Comparison of ENCODE assay signal across 19 cellular contexts in the genomic region with DNA sequence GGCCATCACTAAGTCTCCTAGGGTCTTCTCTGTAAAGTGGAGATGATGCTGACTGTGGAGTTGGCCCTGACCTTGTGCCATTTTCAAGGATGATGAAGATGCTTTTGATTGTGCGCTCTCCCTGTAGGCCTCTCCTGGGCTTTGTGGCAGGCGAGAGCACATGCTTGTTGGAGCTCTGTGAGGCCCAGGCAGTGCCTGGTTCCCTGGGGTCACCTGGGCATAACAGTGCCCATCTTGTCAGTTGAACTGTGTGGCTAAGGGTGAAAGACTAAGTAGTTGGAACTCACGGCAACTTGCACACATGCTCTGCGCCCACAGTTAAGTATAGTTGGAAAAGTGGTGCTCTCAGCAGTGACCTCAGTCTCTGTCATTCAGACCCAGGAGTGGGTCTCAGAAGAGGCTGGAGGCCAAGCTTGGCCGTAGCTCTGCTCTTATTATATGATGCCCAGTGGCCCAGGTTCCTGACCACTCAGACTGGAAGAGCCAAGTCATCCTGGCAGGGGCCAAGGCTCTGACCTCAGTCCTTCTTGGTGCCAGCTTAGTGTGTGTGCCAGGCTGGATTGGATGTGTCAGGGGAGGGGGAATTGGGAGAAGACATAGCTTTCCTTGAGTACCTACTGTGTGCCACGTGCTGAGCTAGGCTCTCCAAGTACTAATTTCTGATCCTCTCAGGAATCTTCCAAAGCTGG.
DNase-seq lines count a peak whose midpoint lies in the region; ATAC-seq, FAIRE-seq and TF ChIP-seq lines count a peak whose summit lies in the region.
"Had no signal": no experiment of that assay in that cellular context is flagged by ENCODE, and none has a peak within 500 bp of the region (broad histone marks: within the 10 kb centered on the region; RNA-seq: fewer than 3 reads in every experiment).

No MANE protein-coding gene starts in this region.

- WGBS in heart right ventricle, 2 donors = 88 to 90% methylated on average over 6 of the region's 6 CpGs

- no peak overlapping the region for H3K4me3 ChIP-seq in heart right ventricle
- H3K4me3 ChIP-seq: Peyer's patch had no signal

- ATAC-seq in left ventricle myocardium superior (peak; percentile 9), heart right ventricle (no peak)
- no peak for ATAC-seq in activated CD8-positive, alpha-beta memory T cell treated with anti-CD3 and anti-CD28 coated beads, Interleukin-2, amount 10 ng/mL, durations not matched to agents 7 days and 5 days

- H3K27ac Mint-ChIP-seq in activated CD8-positive, alpha-beta memory T cell treated with anti-CD3 and anti-CD28 coated beads, Interleukin-2, amount 10 ng/mL, durations not matched to agents 7 days and 5 days = no peak overlapping the region
- H3K27ac Mint-ChIP-seq: B cell had no signal

- H3K9me3 Mint-ChIP-seq in activated CD8-positive, alpha-beta memory T cell treated with anti-CD3 and anti-CD28 coated beads, Interleukin-2, amount 10 ng/mL, durations not matched to agents 7 days and 5 days (ENCODE audit: low read depth) = no peaks in the 10 kb centered on the region
- H3K9me3 Mint-ChIP-seq: CD4-positive, alpha-beta memory T cell had no signal

- no peaks in the 10 kb centered on the region for H3K27me3 ChIP-seq in heart right ventricle
- H3K27me3 ChIP-seq: Peyer's patch had no signal

- H3K9me3 ChIP-seq in heart right ventricle = no peaks in the 10 kb centered on the region
- H3K9me3 ChIP-seq: Peyer's patch had no signal

- H3K4me1 Mint-ChIP-seq in activated CD8-positive, alpha-beta memory T cell treated with anti-CD3 and anti-CD28 coated beads, Interleukin-2, amount 10 ng/mL, durations not matched to agents 7 days and 5 days = no peaks in the 10 kb centered on the region
- H3K4me1 Mint-ChIP-seq: B cell had no signal

- no peak for TF ChIP-seq CTCF in heart right ventricle (IDR thresholded peaks at IDR 0.05)

- CTCF ChIA-PET in activated CD8-positive, alpha-beta memory T cell treated with anti-CD3 and anti-CD28 coated beads, Interleukin-2, amount 10 ng/mL, durations not matched to agents 7 days and 5 days (lab: Charles Lee) = no interaction called here

- peaks cover 0 to 48% (median 20%) of the 10 kb centered on the region in 9 donors for H3K4me1 ChIP-seq in heart right ventricle
- H3K4me1 ChIP-seq: Peyer's patch had no signal

- H3K27me3 Mint-ChIP-seq in activated CD8-positive, alpha-beta memory T cell treated with anti-CD3 and anti-CD28 coated beads, Interleukin-2, amount 10 ng/mL, durations not matched to agents 7 days and 5 days = no peaks in the 10 kb centered on the region
- H3K27me3 Mint-ChIP-seq: B cell; CD4-positive, alpha-beta memory T cell had no signal

- no peak for DNase-seq in left ventricle myocardium superior
- no peak for DNase-seq in heart right ventricle
- DNase-seq in activated CD8-positive, alpha-beta memory T cell treated with anti-CD3 and anti-CD28 coated beads, Interleukin-2, amount 10 ng/mL, durations not matched to agents 7 days and 5 days = peak; percentile 16
- peak; percentile 37 for DNase-seq in medulla oblongata (ENCODE audit: extremely low spot score)
- DNase-seq in ureter (ENCODE audit: low spot score) = peak; percentile 36
- DNase-seq in frontal cortex (ENCODE audit: low spot score in 2 of 2) = no peak
- DNase-seq in posterior vena cava (ENCODE audit: low spot score) = no peak
- DNase-seq in NCI-H187 treated with DMSO at 0.1 percent for 48 hours (lab: John Stamatoyannopoulos, UW) = no peak
- DNase-seq: ACHN; CD4-positive, alpha-beta memory T cell; MM.1S; NCI-H1105 treated with DMSO at 0.1 percent for 48 hours; NCI-H510A; SIG-M5 had no signal

- H3K27ac ChIP-seq in heart right ventricle = peak overlapping the region in 2 of 10 donors; percentile 5 to 16
- H3K27ac ChIP-seq: KMS-11, Peyer's patch had no signal

- no peak for FAIRE-seq in frontal cortex (lab: Jason Lieb, UNC)
- FAIRE-seq: GM18507, H54 had no signal

- no peak overlapping the region for H3K4me3 Mint-ChIP-seq in activated CD8-positive, alpha-beta memory T cell treated with anti-CD3 and anti-CD28 coated beads, Interleukin-2, amount 10 ng/mL, durations not matched to agents 7 days and 5 days
- H3K4me3 Mint-ChIP-seq: B cell; CD4-positive, alpha-beta memory T cell had no signal

- intact Hi-C loops in left ventricle myocardium superior (cut with micrococcal nuclease) = no loop called here
- intact Hi-C loops in heart right ventricle (cut with DNase I) = loop anchor here in 2 of 10 donors (5.0 to 10.0 kb wide), 2 partner anchors 184 to 187 kb away; a partner anchor contains a TSS
- intact Hi-C loops in posterior vena cava (cut with DNase I) = no loop called here

- H3K36me3 ChIP-seq in heart right ventricle = no peaks in the 10 kb centered on the region
- H3K36me3 ChIP-seq: Peyer's patch had no signal

- no peaks in the 10 kb centered on the region for H3K36me3 Mint-ChIP-seq in activated CD8-positive, alpha-beta memory T cell treated with anti-CD3 and anti-CD28 coated beads, Interleukin-2, amount 10 ng/mL, durations not matched to agents 7 days and 5 days

Comparison
In these comparisons a context has a peak if more than half of its experiments do, and no peak if none do; other contexts are left out.
1. DNase-seq: peak in activated CD8-positive, alpha-beta memory T cell treated with anti-CD3 and anti-CD28 coated beads, Interleukin-2, amount 10 ng/mL, durations not matched to agents 7 days and 5 days (single experiment), medulla oblongata (single experiment) and ureter (single experiment); none in left ventricle myocardium superior (single experiment), heart right ventricle (0 of 2), frontal cortex (0 of 2), posterior vena cava (single experiment) and NCI-H187 treated with DMSO at 0.1 percent for 48 hours (single experiment).